In the genomic region with DNA sequence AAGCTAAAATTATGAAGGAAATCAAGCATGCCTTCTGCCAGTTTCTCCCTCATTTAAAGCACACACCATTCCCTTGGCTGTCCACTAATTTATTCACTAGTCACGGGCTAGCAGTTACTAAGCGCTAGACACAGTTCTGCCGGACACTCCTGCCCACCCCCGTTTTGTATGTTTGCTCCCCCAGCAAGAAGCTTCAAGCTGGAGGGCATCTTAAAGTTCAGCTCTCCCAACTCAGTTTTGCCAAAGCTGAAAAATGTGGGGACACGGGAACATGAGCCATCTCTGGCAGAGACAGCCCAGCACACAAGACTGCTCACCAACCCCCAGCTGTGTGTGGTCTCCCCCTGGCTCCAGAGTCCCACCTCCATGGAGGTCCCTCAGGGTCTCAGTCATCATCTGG, we compare ENCODE assay signal across 21 cellular contexts.
"Had no signal": no experiment of that assay in that cellular context is flagged by ENCODE, and none has a peak within 500 bp of the region (broad histone marks: within the 10 kb centered on the region; RNA-seq: fewer than 3 reads in every experiment).

No MANE protein-coding gene starts in this region.

- H3K27me3 ChIP-seq: gastrocnemius medialis, neutrophil, testis, tibial nerve had no signal

- DNase-seq: effector memory CD4-positive, alpha-beta T cell; gastrocnemius medialis; glutamatergic neuron; immature natural killer cell; left colon; lower lobe of right lung; naive B cell; pancreas; psoas muscle; retina; stimulated activated CD4-positive, alpha-beta T cell treated with anti-CD3 and anti-CD28 coated beads, Interleukin-2, amount 100 ng/mL, for 24 hours; stimulated activated CD4-positive, alpha-beta T cell treated with anti-CD3 and anti-CD28 coated beads, Interleukin-4, amount 100 ng/mL, for 4 hours; stimulated activated naive B cell treated with anti-CD40 and anti-IgM and Interleukin-4, amounts not matched to agents 10 μg/mL and 1 μg/mL and 100 μg/mL, for 72 hours; stimulated activated naive CD8-positive, alpha-beta T cell treated with anti-CD3 and anti-CD28 coated beads, Interleukin-15, amount 100 ng/mL, for 72 hours; testis had no signal

- ATAC-seq: gastrocnemius medialis; left colon; lower lobe of right lung; pancreas; psoas muscle; sciatic nerve; stimulated activated naive B cell treated with anti-CD40 and anti-IgM and Interleukin-4, amounts not matched to agents 10 μg/mL and 1 μg/mL and 100 μg/mL, for 72 hours; stimulated activated naive CD8-positive, alpha-beta T cell treated with anti-CD3 and anti-CD28 coated beads, Interleukin-15, amount 100 ng/mL, for 72 hours had no signal

- H3K9me3 ChIP-seq: gastrocnemius medialis, lower lobe of right lung, neutrophil, pancreas, psoas muscle, testis, tibial nerve had no signal

- H3K4me3 ChIP-seq: esophagus muscularis mucosa, gastrocnemius medialis, lower lobe of right lung, pancreas, psoas muscle, skin epidermis, testis, tibial nerve had no signal

- H3K36me3 ChIP-seq: esophagus muscularis mucosa, gastrocnemius medialis, lower lobe of right lung, neutrophil, pancreas, tibial nerve had no signal

- H3K27ac ChIP-seq: epithelial cell of prostate, esophagus muscularis mucosa, gastrocnemius medialis, lower lobe of right lung, neutrophil, pancreas, psoas muscle, skin epidermis, testis, tibial nerve had no signal

- H3K4me1 ChIP-seq: esophagus muscularis mucosa, gastrocnemius medialis, lower lobe of right lung, pancreas, psoas muscle, testis, tibial nerve had no signal
